ENCODE assay signal across 9 cellular contexts in the genomic region with DNA sequence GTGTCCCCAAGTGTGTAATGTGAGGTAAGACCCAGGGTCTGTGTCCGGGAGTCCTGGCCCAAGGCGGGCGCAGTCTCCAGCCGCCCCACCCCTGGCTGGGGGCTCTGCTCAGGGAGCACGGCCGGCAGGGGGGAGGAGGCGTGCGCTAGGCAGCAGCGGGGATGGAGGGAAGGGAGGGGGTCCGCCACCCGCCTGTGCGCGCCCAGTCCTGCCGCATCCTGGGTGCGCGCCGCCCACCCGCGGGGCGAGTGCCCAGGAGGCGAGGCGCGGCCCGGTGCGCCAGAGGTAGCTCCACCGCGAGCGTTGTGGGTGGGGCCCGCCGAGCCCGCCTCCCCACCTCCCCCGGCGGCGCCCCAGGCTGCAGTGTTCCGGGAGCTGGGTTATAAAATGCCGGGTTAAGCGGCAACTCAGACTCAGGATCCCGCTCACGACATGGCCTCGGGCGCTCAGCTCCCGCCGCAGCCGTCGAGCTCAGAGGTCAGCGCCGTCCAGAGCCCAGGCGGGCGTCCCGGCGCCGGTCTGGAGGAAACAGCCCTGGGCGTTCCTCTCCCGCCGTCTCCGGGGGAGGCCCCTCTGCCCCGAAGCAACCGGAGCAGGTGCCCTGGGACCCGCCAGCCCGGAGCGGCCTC. TPM values are rescaled to one million over a fixed set of nuclear protein-coding genes. Genes with fewer than 3 reads are reported as not detected.
A peak's percentile ranks its signal among the peaks of the same experiment; 100 is the strongest.
DNase-seq lines count a peak whose midpoint lies in the region; ATAC-seq and TF ChIP-seq lines count a peak whose summit lies in the region.
"Had no signal": no experiment of that assay in that cellular context is flagged by ENCODE, and none has a peak within 500 bp of the region (broad histone marks: within the 10 kb centered on the region; RNA-seq: fewer than 3 reads in every experiment).

A gene with protein sequence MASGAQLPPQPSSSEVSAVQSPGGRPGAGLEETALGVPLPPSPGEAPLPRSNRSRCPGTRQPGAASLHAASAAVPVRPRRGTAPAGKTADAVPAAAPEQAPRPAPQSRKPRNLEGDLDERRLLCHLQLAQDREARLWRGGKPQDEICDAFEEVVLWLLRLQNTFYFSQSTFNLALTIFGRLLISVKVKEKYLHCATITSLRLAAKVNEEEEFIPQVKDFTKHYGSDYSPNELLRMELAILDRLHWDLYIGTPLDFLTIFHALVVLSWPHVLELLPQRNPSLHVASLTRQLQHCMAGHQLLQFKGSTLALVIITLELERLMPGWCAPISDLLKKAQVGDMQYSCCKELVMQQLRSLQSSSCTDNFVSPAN (plus strand): TSS at position 363 of the 629 bp plus-strand sequence. CDS start 70 bp downstream, at position 433.

- H3K9ac ChIP-seq in adipocyte (ENCODE audit: low read length), result no peak within 1 kb of the TSS

- no peak for TF ChIP-seq CTCF in AG09309 (IDR thresholded peaks at IDR 0.05; ENCODE audit: control insufficient read depth, insufficient read depth, low read depth, low read length, missing control alignments)

- H3K27me3 ChIP-seq in SJSA1 (replicated peaks), result peaks cover 19% of the 10 kb centered on the region
- peaks cover 25% of the 10 kb centered on the region for H3K27me3 ChIP-seq in adipocyte (replicated peaks; ENCODE audit: control insufficient read depth, insufficient read depth, low read length)

- peaks cover 9% of the 10 kb centered on the region for H3K4me1 ChIP-seq in SJSA1 (replicated peaks)
- H3K4me1 ChIP-seq in adipocyte (ENCODE audit: control insufficient read depth, insufficient read depth, low read length), result peaks cover 15% of the 10 kb centered on the region

- ATAC-seq in GM19463 (IDR thresholded peaks at IDR 0.05; ENCODE audit: unreplicated experiment), result peak; percentile 49

- no peak within 1 kb of the TSS for H3K27ac ChIP-seq in SJSA1

- no peaks in the 10 kb centered on the region for H3K36me3 ChIP-seq in SJSA1
- no peaks in the 10 kb centered on the region for H3K36me3 ChIP-seq in adipocyte (ENCODE audit: control insufficient read depth, insufficient read depth, low read length, severe bottlenecking)

- peak within 1 kb of the TSS; percentile 38 for H3K4me3 ChIP-seq in AG09309 (ENCODE audit: control insufficient read depth, low read depth, low read length)
- peak within 1 kb of the TSS; percentile 39 for H3K4me3 ChIP-seq in SJSA1
- H3K4me3 ChIP-seq in adipocyte (ENCODE audit: low read length), result no peak within 1 kb of the TSS

- H3K9me3 ChIP-seq in SJSA1 (replicated peaks) (0 out of 2 replicates have a peak, but pooled peaks cover 2% of the 10 kb centered on the region), adipocyte (ENCODE audit: control insufficient read depth, low read length) (peaks cover 4% of the 10 kb centered on the region)

- DNase-seq in AG09309 (ENCODE audit: low read depth) (no peak), SJSA1 (ENCODE audit: low read depth in 1 of 2, low spot score in 2 of 2) (peak in 1 of 2 experiments; percentile 46), adipocyte (ENCODE audit: low read depth) (peak; percentile 58), iPS-NIHi11 (ENCODE audit: low spot score) (peak; percentile 72), SKM-1 (lab: John Stamatoyannopoulos, UW; ENCODE audit: unreplicated experiment) (no peak), NCI-H128 (lab: John Stamatoyannopoulos, UW; ENCODE audit: unreplicated experiment) (no peak)
- peak; percentile 66 for DNase-seq in stimulated activated CD4-positive, alpha-beta T cell treated with anti-CD3 and anti-CD28 coated beads, Interleukin-2, amount 100 ng/mL, for 4 hours (ENCODE audit: low read depth)

RNA-seq across cellular contexts. Expression of the gene that starts here (rescaled TPM):
- not detected in 2 replicates for total RNA-seq in SJSA1 (2014; rRNA removed; shearing (Covaris generic))
- total RNA-seq: subcutaneous adipose tissue had no signal

Comparison
In these comparisons a context has a peak if more than half of its experiments do, and no peak if none do; other contexts are left out.
1. DNase-seq: peak in adipocyte (single experiment), iPS-NIHi11 (single experiment) and stimulated activated CD4-positive, alpha-beta T cell treated with anti-CD3 and anti-CD28 coated beads, Interleukin-2, amount 100 ng/mL, for 4 hours (single experiment); none in AG09309 (single experiment), SKM-1 (single experiment) and NCI-H128 (single experiment).